ENCODE assay signal across 1 cellular context in genomic region chr11:3223932-3224729, GRCh38.
TF ChIP-seq lines count a peak whose summit lies in the region.

No MANE protein-coding gene starts in this region.

TF ChIP-seq in K562, 482 proteins besides CTCF, POLR2A, EP300 and RAD21:
- TF ChIP-seq SMARCA5 (IDR thresholded peaks at IDR 0.05) (no peak), NR2C2 (CRISPR knock-in tag; IDR thresholded peaks at IDR 0.05) (no peak), NR2C2 (tag; IDR thresholded peaks at IDR 0.05) (no peak), ZSCAN32 (CRISPR knock-in tag; IDR thresholded peaks at IDR 0.05) (no peak), BHLHE40 (IDR thresholded peaks at IDR 0.05; ENCODE audit: low read length) (no peak), SNIP1 (IDR thresholded peaks at IDR 0.05; ENCODE audit: low read depth) (no peak), MAFG (tag; conservative IDR thresholded peaks at IDR 0.05) (no peak), NCOR1 (IDR thresholded peaks at IDR 0.05) (no peak), RREB1 (CRISPR knock-in tag; IDR thresholded peaks at IDR 0.05) (no peak), ARID1B (IDR thresholded peaks at IDR 0.05) (no peak), TFAP4 (CRISPR knock-in tag; IDR thresholded peaks at IDR 0.05; ENCODE audit: borderline replicate concordance) (no peak), MTF1 (CRISPR knock-in tag; IDR thresholded peaks at IDR 0.05; ENCODE audit: borderline replicate concordance) (no peak), ZNF436 (CRISPR knock-in tag; IDR thresholded peaks at IDR 0.05) (no peak), GMEB1 (CRISPR knock-in tag; IDR thresholded peaks at IDR 0.05) (no peak), PTTG1 (tag; IDR thresholded peaks at IDR 0.05; ENCODE audit: low read depth) (no peak), SLC30A9 (CRISPR knock-in tag; IDR thresholded peaks at IDR 0.05) (no peak), ZNF253 (CRISPR knock-in tag; conservative IDR thresholded peaks at IDR 0.05) (no peak), ZNF77 (CRISPR knock-in tag; IDR thresholded peaks at IDR 0.05) (no peak), U2AF2 (optimal IDR thresholded peaks at IDR 0.05; ENCODE audit: low read depth, low read length) (no peak), ZBTB1 (CRISPR knock-in tag; IDR thresholded peaks at IDR 0.05; ENCODE audit: borderline replicate concordance, low read depth) (no peak)
